9 cellular contexts compared by ENCODE assay signal in the genomic region with DNA sequence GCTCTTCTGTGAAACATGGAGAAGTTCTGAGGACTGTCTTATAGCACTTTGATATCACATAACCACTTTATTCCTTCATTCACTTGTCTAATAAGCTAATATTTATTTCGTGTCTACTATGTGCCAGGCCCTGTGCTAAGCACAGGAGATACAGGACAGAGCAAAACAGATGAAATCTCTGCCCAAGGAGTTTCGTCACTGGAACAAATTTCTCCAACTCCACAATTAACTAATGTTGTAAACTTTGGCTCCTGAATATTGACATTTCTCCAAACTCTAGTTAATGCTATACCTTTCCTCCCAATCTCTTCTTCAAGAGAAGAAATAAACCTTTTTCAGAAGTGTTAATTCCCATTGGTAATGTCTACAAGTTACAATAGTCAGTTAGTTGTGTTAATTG. TPM values are rescaled to one million over a fixed set of nuclear protein-coding genes. Genes with fewer than 3 reads are reported as not detected.
"Had no signal": no experiment of that assay in that cellular context is flagged by ENCODE, and none has a peak within 500 bp of the region (broad histone marks: within the 10 kb centered on the region; RNA-seq: fewer than 3 reads in every experiment).

No MANE protein-coding gene starts in this region.

- DNase-seq: GDM1, GF-D8 had no signal

- ATAC-seq: GM12878 had no signal

- H3K4me3 ChIP-seq: GM12878 had no signal

- FAIRE-seq: G401.6, GM12878, GM12891, GM12892, GM18507, GM19239 had no signal

RNA-seq across cellular contexts. Expression of a gene that starts 24.8 kb away (rescaled TPM):
- total RNA-seq: G401, GM12878 had no signal
- polyA plus RNA-seq: GM12878 had no signal

RNA-seq across cellular contexts. Expression of a gene that starts 27.0 kb away (rescaled TPM):
- total RNA-seq: G401 had no signal
- polyA plus RNA-seq: GM12878 had no signal
